In the genomic region with DNA sequence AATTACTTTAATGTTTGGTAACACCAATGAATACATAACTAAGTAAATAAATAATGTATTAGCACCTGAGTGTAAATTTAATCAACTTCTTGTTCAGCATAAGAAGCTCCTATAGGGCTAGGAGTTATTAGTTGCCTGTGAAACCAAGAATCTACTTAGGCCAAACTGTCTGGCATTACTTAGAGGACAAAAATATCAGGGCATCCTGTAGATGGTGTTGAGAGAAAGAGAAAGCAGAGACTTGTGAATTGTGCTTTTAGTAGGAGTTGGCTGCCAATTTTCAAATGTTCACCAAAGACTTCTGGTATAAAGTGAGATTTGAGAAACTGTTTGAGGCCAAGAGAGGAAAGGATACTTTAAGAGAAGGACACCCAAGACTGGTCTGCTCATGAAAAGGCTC, we compare ENCODE assay signal across 17 cellular contexts.
"Had no signal": no experiment of that assay in that cellular context is flagged by ENCODE, and none has a peak within 500 bp of the region (broad histone marks: within the 10 kb centered on the region; RNA-seq: fewer than 3 reads in every experiment).

No MANE protein-coding gene starts in this region.

- H3K4me3 Mint-ChIP-seq: dendritic cell treated with granulocyte-macrophage colony-stimulating factor and Interleukin-4, amounts not matched to agents 40 ng/mL and 50 ng/mL, for 4 days; mesothelial cell of epicardium; natural killer cell; stimulated activated naive CD8-positive, alpha-beta T cell treated with anti-CD3 and anti-CD28 coated beads, Interleukin-15, Interleukin-2, amounts not matched to agents 100 ng/mL and 50 ng/mL, for 24 hours; T-helper 2 cell treated with Interferon-gamma antibody and Interleukin-4, amounts not matched to agents 5 μg/mL and 100 μg/mL, for 36 hours had no signal

- DNase-seq: activated CD4-positive, alpha-beta T cell treated with anti-CD3 and anti-CD28 coated beads for 1 hour; activated gamma-delta T cell treated with Interleukin-2 at 50 U/mL for 16 hours; activated T-cell treated with anti-CD3 and anti-CD28 coated beads, Interleukin-2, amount 50 U/mL, for 1 hour; aorta; brain microvascular endothelial cell; effector CD8-positive, alpha-beta T cell; erythroblast; lower lobe of right lung; natural killer cell; stimulated activated CD4-positive, alpha-beta T cell treated with anti-CD3 and anti-CD28 coated beads, Interleukin-12 subunit alpha, Interleukin-12 subunit beta, amount 100 ng/mL, for 4 hours; stimulated activated CD4-positive, alpha-beta T cell treated with anti-CD3 and anti-CD28 coated beads, Interleukin-4, amount 100 ng/mL, for 4 hours; WERI-Rb-1 had no signal

- H3K9me3 Mint-ChIP-seq: mesothelial cell of epicardium; T-helper 2 cell treated with Interferon-gamma antibody and Interleukin-4, amounts not matched to agents 5 μg/mL and 100 μg/mL, for 36 hours had no signal

- H3K27ac Mint-ChIP-seq: activated naive CD4-positive, alpha-beta T cell treated with anti-CD3 and anti-CD28 coated beads, Interleukin-2, amount 50 U/mL, for 72 hours; dendritic cell treated with granulocyte-macrophage colony-stimulating factor and Interleukin-4, amounts not matched to agents 40 ng/mL and 50 ng/mL, for 4 days; mesothelial cell of epicardium; natural killer cell; stimulated activated naive CD8-positive, alpha-beta T cell treated with anti-CD3 and anti-CD28 coated beads, Interleukin-15, Interleukin-2, amounts not matched to agents 100 ng/mL and 50 ng/mL, for 24 hours; T-helper 2 cell treated with Interferon-gamma antibody and Interleukin-4, amounts not matched to agents 5 μg/mL and 100 μg/mL, for 36 hours had no signal

- H3K36me3 Mint-ChIP-seq: activated naive CD4-positive, alpha-beta T cell treated with anti-CD3 and anti-CD28 coated beads, Interleukin-2, amount 50 U/mL, for 72 hours; mesothelial cell of epicardium; natural killer cell had no signal

- H3K4me1 Mint-ChIP-seq: natural killer cell had no signal

- H3K27me3 Mint-ChIP-seq: dendritic cell treated with granulocyte-macrophage colony-stimulating factor and Interleukin-4, amounts not matched to agents 40 ng/mL and 50 ng/mL, for 4 days; stimulated activated naive CD8-positive, alpha-beta T cell treated with anti-CD3 and anti-CD28 coated beads, Interleukin-15, Interleukin-2, amounts not matched to agents 100 ng/mL and 50 ng/mL, for 24 hours had no signal
